In genomic region chr13:102798653-102799543, GRCh38 we compare ENCODE assay signal across 8 cellular contexts. TPM values are rescaled to one million over a fixed set of nuclear protein-coding genes. Genes with fewer than 3 reads are reported as not detected.
DNase-seq lines count a peak whose midpoint lies in the region; ATAC-seq and TF ChIP-seq lines count a peak whose summit lies in the region.

TSS of gene BIVM (plus strand) at chr13:102799119. CDS start at chr13:102807268, 8,149 bp downstream.
TSS of gene POGLUT2 (minus strand) at chr13:102798976. CDS start at chr13:102798670, 306 bp downstream.

- ATAC-seq in GM18873 (IDR thresholded peaks at IDR 0.05; ENCODE audit: low FRiP score, unreplicated experiment) (peak; percentile 86), HG03108 (IDR thresholded peaks at IDR 0.05; ENCODE audit: unreplicated experiment) (peak; percentile 87), WTC11 (peak; percentile 90)

- POLR2A ChIA-PET in AG04449 (lab: Yijun Ruan, JAX) (interaction anchor here (1.7 kb wide), 1 partner anchor 28 kb away, joined by 5 read pairs; no protein-coding TSS in a partner anchor), WTC11 (lab: Charles Lee) (interaction anchor here (0.9 kb wide), 1 partner anchor 207 kb away, joined by 4 read pairs; no protein-coding TSS in a partner anchor)

- peak within 1 kb of the TSS; percentile 62 for H3K27ac ChIP-seq in caudate nucleus (ENCODE audit: low read depth, low read length)
- H3K27ac ChIP-seq in skin epidermis, result peak within 1 kb of the TSS; percentile 35 to 92 (median 83)

- H3K4me3 ChIP-seq in AG04449 (ENCODE audit: low read depth, low read length) (peak within 1 kb of the TSS; percentile 89), skin epidermis (peak within 1 kb of the TSS; percentile 49 to 76 (median 71))

- no peak within 1 kb of the TSS for H3K27ac Mint-ChIP-seq in WTC11

- H3K9me3 Mint-ChIP-seq in WTC11, result no peaks in the 10 kb centered on the region

- H3K4me3 Mint-ChIP-seq in WTC11, result peak within 1 kb of the TSS; percentile 97

- DNase-seq in AG04449 (ENCODE audit: low read depth, low spot score) (peak; percentile 71), NCI-H2196 treated with DMSO at 0.1 percent for 48 hours (lab: John Stamatoyannopoulos, UW; ENCODE audit: unreplicated experiment) (peak; percentile 33), WTC11 (ENCODE audit: low spot score) (peak; percentile 94), caudate nucleus (lab: John Stamatoyannopoulos, UW) (peak; percentile 13 to 95 (median 83)), iPS-NIHi7 (ENCODE audit: extremely low spot score) (peak; percentile 96)

- TF ChIP-seq CTCF in AG04449 (IDR thresholded peaks at IDR 0.05; ENCODE audit: insufficient read depth, low read length, missing control alignments) (no peak), WTC11 (IDR thresholded peaks at IDR 0.05) (no peak)

- peaks cover 2% of the 10 kb centered on the region; the same call in 1 of the 2 replicates for H3K36me3 Mint-ChIP-seq in WTC11

- CTCF ChIA-PET in AG04449 (lab: Yijun Ruan, JAX), result interaction anchor here (0.7 to 6.2 kb wide), 17 partner anchors 17 to 218 kb away, joined by 3 to 61 read pairs (median 5); partner anchors contain the start of genes ERCC5 and TEX30
- CTCF ChIA-PET in WTC11 (lab: Charles Lee), result interaction anchor here (0.7 to 1.8 kb wide), 6 partner anchors 11 to 207 kb away, joined by 3 to 16 read pairs (median 4); partner anchors contain the start of gene TEX30

- peaks cover 18% of the 10 kb centered on the region for H3K27me3 Mint-ChIP-seq in WTC11 (ENCODE audit: low read depth)

- peaks cover 17% of the 10 kb centered on the region for H3K4me1 Mint-ChIP-seq in WTC11

TF ChIP-seq in WTC11, 78 proteins besides CTCF, POLR2A, EP300 and RAD21 (continues in another document):
- no peak for TF ChIP-seq ZMAT4 (CRISPR knock-in tag; IDR thresholded peaks at IDR 0.05)
- no peak for TF ChIP-seq GABPB1 (CRISPR knock-in tag; IDR thresholded peaks at IDR 0.05)
- TF ChIP-seq ZNF532 (CRISPR knock-in tag; IDR thresholded peaks at IDR 0.05; ENCODE audit: borderline replicate concordance), result no peak
- no peak for TF ChIP-seq JAZF1 (CRISPR knock-in tag; IDR thresholded peaks at IDR 0.05)
- TF ChIP-seq USF2 (CRISPR knock-in tag; IDR thresholded peaks at IDR 0.05), result peak; percentile 81
- TF ChIP-seq RELA (CRISPR knock-in tag; IDR thresholded peaks at IDR 0.05; ENCODE audit: borderline replicate concordance), result no peak
- TF ChIP-seq NR3C1 (CRISPR knock-in tag; conservative IDR thresholded peaks at IDR 0.05; ENCODE audit: low read depth), result no peak
- TF ChIP-seq ZNF425 (CRISPR knock-in tag; conservative IDR thresholded peaks at IDR 0.05), result no peak
- TF ChIP-seq TEAD4 (CRISPR knock-in tag; IDR thresholded peaks at IDR 0.05), result no peak
- no peak for TF ChIP-seq ZNF232 (CRISPR knock-in tag; IDR thresholded peaks at IDR 0.05)
- no peak for TF ChIP-seq PRRX2 (CRISPR knock-in tag; IDR thresholded peaks at IDR 0.05)
- no peak for TF ChIP-seq ZNF263 (CRISPR knock-in tag; IDR thresholded peaks at IDR 0.05; ENCODE audit: low read depth)
- TF ChIP-seq GRHL2 (CRISPR knock-in tag; IDR thresholded peaks at IDR 0.05; ENCODE audit: insufficient replicate concordance, severe bottlenecking), result no peak
- TF ChIP-seq ZSCAN18 (CRISPR knock-in tag; IDR thresholded peaks at IDR 0.05), result no peak
- TF ChIP-seq ZBTB43 (CRISPR knock-in tag; IDR thresholded peaks at IDR 0.05), result no peak
- TF ChIP-seq MLX (CRISPR knock-in tag; IDR thresholded peaks at IDR 0.05), result no peak
- no peak for TF ChIP-seq ATF1 (CRISPR knock-in tag; IDR thresholded peaks at IDR 0.05)
- TF ChIP-seq RORB (CRISPR knock-in tag; IDR thresholded peaks at IDR 0.05), result no peak
- TF ChIP-seq MYBL2 (CRISPR knock-in tag; IDR thresholded peaks at IDR 0.05), result 0 out of 2 replicates have a peak, but pooled peaks have one; percentile 3
- no peak for TF ChIP-seq CREB1 (CRISPR knock-in tag; IDR thresholded peaks at IDR 0.05)

RNA-seq across cellular contexts. Expression of gene BIVM, which starts in this region (rescaled TPM):
- total RNA-seq in WTC11 (2021), result 8.9 to 10.4 TPM (median 10.2 TPM) in 3 replicates

RNA-seq across cellular contexts. Expression of gene POGLUT2, which starts in this region (rescaled TPM):
- total RNA-seq in WTC11 (2021), result 17.2 to 21.8 TPM (median 20.8 TPM) in 3 replicates

Comparison
In these comparisons a context has a peak if more than half of its experiments do, and no peak if none do; other contexts are left out.
1. Peak in every context shown above with its lines: DNase-seq, ATAC-seq, H3K4me3 ChIP-seq and H3K27ac ChIP-seq.
2. DNase-seq: peak in every context shown above with its lines; median percentile 96 in iPS-NIHi7; 94 in WTC11; 83 in caudate nucleus; 71 in AG04449; 33 in NCI-H2196 treated with DMSO at 0.1 percent for 48 hours.